In genomic region chr10:103616705-103617361, GRCh38 we compare ENCODE assay signal across 11 cellular contexts.
DNase-seq lines count a peak whose midpoint lies in the region; ATAC-seq, FAIRE-seq and TF ChIP-seq lines count a peak whose summit lies in the region.
"Had no signal": no experiment of that assay in that cellular context is flagged by ENCODE, and none has a peak within 500 bp of the region (broad histone marks: within the 10 kb centered on the region; RNA-seq: fewer than 3 reads in every experiment).

No MANE protein-coding gene starts in this region.

- ATAC-seq in gastroesophageal sphincter (peak; percentile 75), pancreas (peak in 3 of 4 donors; percentile 10 to 39 (median 36)), HG03095 (IDR thresholded peaks at IDR 0.05; ENCODE audit: unreplicated experiment) (no peak), HG02840 (IDR thresholded peaks at IDR 0.05; ENCODE audit: low FRiP score, unreplicated experiment) (no peak)
- ATAC-seq: activated CD8-positive, alpha-beta T cell treated with anti-CD3 and anti-CD28 coated beads for 36 hours had no signal

- H3K27ac ChIP-seq in Peyer's patch (peak overlapping the region in 3 of 4 donors; percentile 23 to 67 (median 55)), gastroesophageal sphincter (peak overlapping the region in 2 of 4 donors; percentile 48 to 59), pancreas (no peak overlapping the region)

- DNase-seq in AG04449 (ENCODE audit: low read depth, low spot score) (peak; percentile 57), Peyer's patch (peak in 2 of 3 donors; percentile 22 to 75), pancreas (no peak), globus pallidus (ENCODE audit: low spot score) (no peak)
- DNase-seq in stimulated activated naive CD4-positive, alpha-beta T cell treated with Interleukin-2 at 50 U/mL for 16 hours (lab: John Stamatoyannopoulos, UW), result no peak
- DNase-seq: activated CD8-positive, alpha-beta T cell treated with anti-CD3 and anti-CD28 coated beads for 36 hours; amygdala; NCI-H446 had no signal

- FAIRE-seq in pancreas (lab: Jason Lieb, UNC), result no peak

- no peak for TF ChIP-seq CTCF in AG04449 (IDR thresholded peaks at IDR 0.05; ENCODE audit: insufficient read depth, low read length, missing control alignments)
- TF ChIP-seq CTCF in Peyer's patch (IDR thresholded peaks at IDR 0.05), result no peak
- no peak for TF ChIP-seq CTCF in gastroesophageal sphincter (IDR thresholded peaks at IDR 0.05)
- no peak for TF ChIP-seq CTCF in pancreas (IDR thresholded peaks at IDR 0.05)

- H3K4me1 ChIP-seq in Peyer's patch (peaks cover 0 to 55% (median 0%) of the 10 kb centered on the region in 4 donors), gastroesophageal sphincter (peaks cover 0 to 89% (median 48%) of the 10 kb centered on the region in 3 donors), pancreas (peaks cover 0 to 7% (median 0%) of the 10 kb centered on the region in 3 donors)

- intact Hi-C loops in pancreas (cut with DNase I), result loop anchor here in 1 of 3 donors (10.0 kb wide), 1 partner anchor 258 kb away; no protein-coding TSS in a partner anchor

- CTCF ChIA-PET in AG04449 (lab: Yijun Ruan, JAX), result interaction anchor here (3.8 to 12.5 kb wide), 2 partner anchors 12 to 69 kb away, joined by 17 to 133 read pairs; no protein-coding TSS in a partner anchor

- POLR2A ChIA-PET in AG04449 (lab: Yijun Ruan, JAX), result no interaction called here

- H3K4me3 ChIP-seq in AG04449 (ENCODE audit: low read depth, low read length) (no peak overlapping the region), Peyer's patch (no peak overlapping the region), gastroesophageal sphincter (no peak overlapping the region), pancreas (no peak overlapping the region)

- H3K27me3 ChIP-seq in Peyer's patch, result no peaks in the 10 kb centered on the region
- H3K27me3 ChIP-seq in gastroesophageal sphincter, result no peaks in the 10 kb centered on the region
- no peaks in the 10 kb centered on the region for H3K27me3 ChIP-seq in pancreas

- WGBS in gastroesophageal sphincter (ENCODE audit: low coverage in 1 of 2), 2 donors, result 73 to 95% methylated on average over 3 to 4 of the region's 19 CpGs
- 85 to 86% methylated on average over 19 of the region's 19 CpGs for WGBS in pancreas, 2 donors

- H3K9me3 ChIP-seq in Peyer's patch, result no peaks in the 10 kb centered on the region
- no peaks in the 10 kb centered on the region for H3K9me3 ChIP-seq in gastroesophageal sphincter
- no peaks in the 10 kb centered on the region for H3K9me3 ChIP-seq in pancreas

- TF ChIP-seq POLR2A in Peyer's patch (IDR thresholded peaks at IDR 0.05) (no peak), gastroesophageal sphincter (IDR thresholded peaks at IDR 0.05) (no peak)

- no peak for TF ChIP-seq EP300 in gastroesophageal sphincter (IDR thresholded peaks at IDR 0.05)

- H3K36me3 ChIP-seq in Peyer's patch (peaks cover 0 to 59% (median 0%) of the 10 kb centered on the region in 3 donors), gastroesophageal sphincter (peaks cover 0 to 93% of the 10 kb centered on the region in 2 donors), pancreas (no peaks in the 10 kb centered on the region)

Comparison
In these comparisons a context has a peak if more than half of its experiments do, and no peak if none do; other contexts are left out.
1. DNase-seq: peak in AG04449 (single experiment) and Peyer's patch (2 of 3); none in pancreas (0 of 6), globus pallidus (single experiment) and stimulated activated naive CD4-positive, alpha-beta T cell treated with Interleukin-2 at 50 U/mL for 16 hours (single experiment).
2. H3K27ac ChIP-seq: peak in Peyer's patch (3 of 4); none in pancreas (0 of 4).
3. ATAC-seq: peak in gastroesophageal sphincter (single experiment) and pancreas (3 of 4); none in HG03095 (single experiment) and HG02840 (single experiment).